ENCODE assay signal across 11 cellular contexts in the genomic region with DNA sequence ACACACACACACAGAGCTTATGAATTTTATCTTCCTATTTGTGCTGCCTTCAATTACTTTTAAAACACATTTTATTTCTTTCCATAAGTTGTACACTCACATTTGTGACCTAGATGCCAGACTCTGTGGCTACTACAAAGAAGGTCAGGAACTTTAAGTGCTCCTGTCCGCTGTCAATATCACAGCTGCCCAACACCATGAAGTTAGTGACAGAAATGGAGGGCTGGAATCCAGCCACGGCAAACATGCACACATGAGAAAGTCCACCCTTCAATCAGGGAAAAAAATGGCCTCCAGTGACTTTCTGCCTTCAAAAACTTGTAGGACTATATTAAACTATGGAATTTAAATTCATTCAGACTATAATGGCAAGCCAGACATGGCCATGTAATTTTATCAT.
A peak's percentile ranks its signal among the peaks of the same experiment; 100 is the strongest.
DNase-seq lines count a peak whose midpoint lies in the region; ATAC-seq, FAIRE-seq and TF ChIP-seq lines count a peak whose summit lies in the region.
"Had no signal": no experiment of that assay in that cellular context is flagged by ENCODE, and none has a peak within 500 bp of the region (broad histone marks: within the 10 kb centered on the region; RNA-seq: fewer than 3 reads in every experiment).

No MANE protein-coding gene starts in this region.

- ATAC-seq in A549, result no peak
- peak in 7 of 8 donors; percentile 69 to 95 (median 81) for ATAC-seq in heart right ventricle
- peak; percentile 66 to 81 (median 74) for ATAC-seq in right lobe of liver
- no peak for ATAC-seq in GM21619 (IDR thresholded peaks at IDR 0.05; ENCODE audit: unreplicated experiment)
- no peak for ATAC-seq in HG03571 (IDR thresholded peaks at IDR 0.05; ENCODE audit: unreplicated experiment)

- no peak for TF ChIP-seq RAD21 in A549 (conservative IDR thresholded peaks at IDR 0.05 in 1 of 2, IDR thresholded peaks at IDR 0.05 in 1 of 2)

- no peaks in the 10 kb centered on the region for H3K9me3 ChIP-seq in A549
- no peaks in the 10 kb centered on the region for H3K9me3 ChIP-seq in heart right ventricle
- no peaks in the 10 kb centered on the region for H3K9me3 ChIP-seq in right lobe of liver

- H3K36me3 ChIP-seq in heart right ventricle (no peaks in the 10 kb centered on the region), right lobe of liver (no peaks in the 10 kb centered on the region)

- CTCF ChIA-PET in A549 (lab: Yijun Ruan, JAX), result interaction anchor here (0.6 to 1.9 kb wide), 19 partner anchors 9 to 1052 kb away, joined by 3 to 12 read pairs (median 3); a partner anchor contains a TSS

- POLR2A ChIA-PET in A549 (lab: Yijun Ruan, JAX), result no interaction called here

- no peaks in the 10 kb centered on the region for H3K4me1 ChIP-seq in A549
- H3K4me1 ChIP-seq in heart right ventricle, result peaks cover 0 to 5% (median 0%) of the 10 kb centered on the region in 9 donors
- H3K4me1 ChIP-seq in right lobe of liver, result peaks cover 0 to 6% (median 0%) of the 10 kb centered on the region in 4 donors

- no peak for TF ChIP-seq POLR2A in A549 (IDR thresholded peaks at IDR 0.05; ENCODE audit: low read length)
- no peak for TF ChIP-seq POLR2A in right lobe of liver (IDR thresholded peaks at IDR 0.05)

- H3K4me3 ChIP-seq in A549 (no peak overlapping the region), heart right ventricle (peak overlapping the region in 3 of 10 donors; percentile 20 to 32 (median 29)), right lobe of liver (no peak overlapping the region)
- H3K4me3 ChIP-seq: PC-9 had no signal

- 44% methylated on average over 2 of the region's 2 CpGs for WGBS in A549 (ENCODE audit: missing lambda C conversion rate)
- WGBS in heart right ventricle, 2 donors, result 17 to 27% methylated on average over 2 of the region's 2 CpGs
- 12% methylated on average over 2 of the region's 2 CpGs for WGBS in right lobe of liver (ENCODE audit: insufficient coverage, low coverage, low lambda C conversion rate, missing lambda C conversion rate)

- TF ChIP-seq CTCF in A549 (IDR thresholded peaks at IDR 0.05) (no peak), heart right ventricle (IDR thresholded peaks at IDR 0.05) (no peak), right lobe of liver (IDR thresholded peaks at IDR 0.05) (no peak)

- H3K27ac ChIP-seq in A549 (no peak overlapping the region), heart right ventricle (peak overlapping the region in 1 of 10 donors; percentile 12), right lobe of liver (no peak overlapping the region)
- H3K27ac ChIP-seq: C4-2B, PC-9 had no signal

- TF ChIP-seq EP300 in A549 (IDR thresholded peaks at IDR 0.05), result no peak

- H3K27me3 ChIP-seq in heart right ventricle, result no peaks in the 10 kb centered on the region
- no peaks in the 10 kb centered on the region for H3K27me3 ChIP-seq in right lobe of liver

- FAIRE-seq in A549 (lab: Jason Lieb, UNC), result no peak

- H3K4me2 ChIP-seq in A549, result peak overlapping the region; percentile 4; the same call in 1 of the 3 replicates
- H3K4me2 ChIP-seq: PC-9 had no signal

- no peak for DNase-seq in A549 (ENCODE audit: low read depth in 1 of 2, low spot score in 1 of 2)
- DNase-seq in NCI-H69 (lab: John Stamatoyannopoulos, UW), result peak; percentile 3
- peak in 1 of 2 donors; percentile 18 for DNase-seq in heart right ventricle
- peak in 2 of 3 donors; percentile 47 to 64 for DNase-seq in right lobe of liver
- DNase-seq in cortex of kidney (lab: John Stamatoyannopoulos, UW), result no peak
- DNase-seq in iPS-NIHi7 (ENCODE audit: extremely low spot score), result no peak
- DNase-seq: DMS153, PC-9 had no signal

- intact Hi-C loops in heart right ventricle (cut with DNase I), result loop anchor here in 9 of 10 donors (2.0 to 10.0 kb wide), 9 partner anchors 539 to 1054 kb away; a partner anchor contains a TSS
- intact Hi-C loops in right lobe of liver (cut with DNase I), result no loop called here

TF ChIP-seq in A549, 52 proteins besides CTCF, POLR2A, EP300 and RAD21:
- TF ChIP-seq SREBF2 (IDR thresholded peaks at IDR 0.05) (no peak), CBX2 (IDR thresholded peaks at IDR 0.05; ENCODE audit: borderline replicate concordance, low read depth) (no peak), NR3C1 (IDR thresholded peaks at IDR 0.05) (no peak), RNF2 (IDR thresholded peaks at IDR 0.05; ENCODE audit: borderline replicate concordance, low read depth) (no peak)

Comparison
In these comparisons a context has a peak if more than half of its experiments do, and no peak if none do; other contexts are left out.
1. ATAC-seq: peak in heart right ventricle (7 of 8) and right lobe of liver (4 of 4); none in A549 (0 of 2), GM21619 (single experiment) and HG03571 (single experiment).
2. DNase-seq: peak in NCI-H69 (single experiment) and right lobe of liver (2 of 3); none in A549 (0 of 2), cortex of kidney (single experiment) and iPS-NIHi7 (single experiment).
3. intact Hi-C loops: an anchor here in heart right ventricle (2.0 to 10.0 kb wide); none called in right lobe of liver.